Comparison of ENCODE assay signal across 6 cellular contexts in the genomic region with DNA sequence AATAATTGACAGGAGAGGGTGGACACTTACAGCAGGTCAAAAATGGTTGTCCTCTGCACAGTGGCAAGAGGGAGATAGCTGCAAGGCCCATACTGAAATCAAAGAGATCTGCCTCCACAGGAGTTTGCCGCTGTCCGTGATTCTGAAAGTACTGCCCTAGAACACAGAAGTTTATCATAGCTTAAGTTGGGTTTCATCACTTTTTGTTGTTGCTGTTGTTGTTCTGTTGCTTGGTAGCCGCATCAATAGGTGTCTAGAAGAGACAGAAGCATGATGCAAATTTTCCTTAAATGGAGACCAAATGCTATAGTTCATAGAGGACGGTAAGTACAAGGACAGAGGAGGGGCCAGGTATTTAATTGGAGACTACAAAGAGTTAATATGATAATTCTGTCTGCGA.
"Had no signal": no experiment of that assay in that cellular context is flagged by ENCODE, and none has a peak within 500 bp of the region (broad histone marks: within the 10 kb centered on the region; RNA-seq: fewer than 3 reads in every experiment).

No MANE protein-coding gene starts in this region.

- H3K27ac ChIP-seq: HL-60 had no signal

- H3K4me3 Mint-ChIP-seq: IgD-negative memory B cell had no signal

- H3K9me3 Mint-ChIP-seq: IgD-negative memory B cell had no signal

- H3K4me3 ChIP-seq: K562 had no signal

- H3K4me1 Mint-ChIP-seq: IgD-negative memory B cell had no signal

- DNase-seq: IMR-90, KBM-7 had no signal

- H3K36me3 Mint-ChIP-seq: IgD-negative memory B cell had no signal

- ATAC-seq: HepG2, K562 had no signal

- H3K27ac Mint-ChIP-seq: IgD-negative memory B cell had no signal
